Comparison of ENCODE assay signal across 22 cellular contexts in the genomic region with DNA sequence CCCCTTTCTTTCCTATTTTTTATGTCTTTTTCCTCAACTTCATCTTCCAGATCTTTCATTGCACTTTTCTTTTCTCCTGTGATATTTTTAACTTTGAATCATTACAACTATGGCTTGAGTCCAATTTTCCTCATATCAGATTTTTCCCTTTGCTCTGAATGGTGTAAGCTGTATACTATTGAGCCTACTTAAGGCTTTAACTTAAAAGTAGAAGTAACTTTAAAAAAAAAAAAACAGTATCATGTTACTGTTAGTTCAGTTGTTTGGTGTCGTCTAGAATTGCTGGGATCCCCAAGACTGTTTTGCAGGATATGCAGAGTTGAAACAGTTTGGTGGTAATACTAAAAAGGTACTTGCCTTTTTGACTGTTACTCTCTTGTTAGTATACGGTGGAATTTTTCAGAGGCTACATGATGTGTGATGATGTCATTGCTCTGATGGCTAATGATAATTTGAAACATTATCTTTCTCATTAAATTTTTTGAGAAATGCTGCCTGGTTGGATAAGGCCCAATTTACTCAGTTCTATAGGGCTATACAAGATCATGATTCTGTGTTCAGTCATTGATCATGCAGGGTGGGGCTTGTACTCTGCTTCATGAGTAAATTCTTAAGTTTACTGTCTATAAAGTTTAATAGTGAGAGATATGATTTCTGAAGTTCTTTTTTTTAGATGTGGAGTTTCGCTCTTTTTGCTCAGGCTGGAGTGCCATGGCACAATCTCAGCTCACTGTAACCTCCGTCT. TPM values are rescaled to one million over a fixed set of nuclear protein-coding genes. Genes with fewer than 3 reads are reported as not detected.
DNase-seq lines count a peak whose midpoint lies in the region; ATAC-seq, FAIRE-seq and TF ChIP-seq lines count a peak whose summit lies in the region.
"Had no signal": no experiment of that assay in that cellular context is flagged by ENCODE, and none has a peak within 500 bp of the region (broad histone marks: within the 10 kb centered on the region; RNA-seq: fewer than 3 reads in every experiment).

No MANE protein-coding gene starts in this region.

- peak overlapping the region; percentile 34 for H3K27ac ChIP-seq in left ventricle myocardium inferior (replicated peaks)
- no peak overlapping the region for H3K27ac ChIP-seq in right cardiac atrium (ENCODE audit: low read length)
- H3K27ac ChIP-seq in GM12878 (ENCODE audit: control insufficient read depth, insufficient read depth): no peak overlapping the region
- H3K27ac ChIP-seq in foreskin keratinocyte: no peak overlapping the region
- no peak overlapping the region for H3K27ac ChIP-seq in GM23338 (ENCODE audit: low read depth)
- H3K27ac ChIP-seq: VCaP had no signal

- H3K36me3 ChIP-seq in left ventricle myocardium inferior (peaks cover 25% of the 10 kb centered on the region), GM12878 (ENCODE audit: control insufficient read depth in 2 of 2, insufficient read depth in 2 of 2, low read length in 1 of 2) (peaks cover 0 to 14% of the 10 kb centered on the region in 2 experiments; a peak in 2 of 4 replicates), GM23338 (ENCODE audit: insufficient read depth) (peaks cover 5% of the 10 kb centered on the region; the same call in 1 of the 2 replicates)

- no peak for TF ChIP-seq POLR2A in GM12878 (IDR thresholded peaks at IDR 0.05; ENCODE audit: low read depth, low read length)

- H3K4me3 Mint-ChIP-seq in stimulated activated effector memory CD8-positive, alpha-beta T cell treated with anti-CD3 and anti-CD28 coated beads, Interleukin-12 subunit alpha, Interleukin-12 subunit beta, amount 100 ng/mL, for 72 hours: no peak overlapping the region
- no peak overlapping the region for H3K4me3 Mint-ChIP-seq in GM23338
- H3K4me3 Mint-ChIP-seq: activated naive CD4-positive, alpha-beta T cell treated with anti-CD3 and anti-CD28 coated beads for 36 hours; stimulated activated memory B cell treated with anti-CD40 and anti-IgM and Interleukin-4, amounts not matched to agents 10 μg/mL and 1 μg/mL and 100 μg/mL, for 72 hours; T-cell had no signal

- no peaks in the 10 kb centered on the region for H4K20me1 ChIP-seq in GM12878 (ENCODE audit: control insufficient read depth, insufficient read depth)
- H4K20me1 ChIP-seq in GM23338 (replicated peaks; ENCODE audit: insufficient read depth): peaks cover 25% of the 10 kb centered on the region

- H2AFZ ChIP-seq in GM12878 (ENCODE audit: control insufficient read depth, low read depth, low read length): no peak overlapping the region
- H2AFZ ChIP-seq in GM23338: no peak overlapping the region

- in situ Hi-C loops in GM12878 (cut with MboI): no loop called here

- SMC1A ChIA-PET in GM12878 (lab: Charles Lee; ENCODE audit: uncharacterized antibody, unreplicated experiment): no interaction called here

- FAIRE-seq in GM12878 (lab: Jason Lieb, UNC): no peak
- FAIRE-seq: bronchial epithelial cell had no signal

- H3K9me2 ChIP-seq in GM23338 (ENCODE audit: insufficient read depth): no peaks in the 10 kb centered on the region

- no peaks in the 10 kb centered on the region for H3K9me3 ChIP-seq in left ventricle myocardium inferior (replicated peaks)
- H3K9me3 ChIP-seq in right cardiac atrium (ENCODE audit: control insufficient read depth, low read length): no peaks in the 10 kb centered on the region
- no peaks in the 10 kb centered on the region for H3K9me3 ChIP-seq in GM12878 (replicated peaks; ENCODE audit: control insufficient read depth, insufficient read depth, low read length)
- H3K9me3 ChIP-seq: Caco-2, gastroesophageal sphincter, tibial artery had no signal

- no peaks in the 10 kb centered on the region for H3F3A ChIP-seq in GM23338 (replicated peaks; ENCODE audit: low read depth)

- H3K4me3 ChIP-seq in left ventricle myocardium inferior: no peak overlapping the region
- no peak overlapping the region for H3K4me3 ChIP-seq in right cardiac atrium (ENCODE audit: low read length)
- no peak overlapping the region for H3K4me3 ChIP-seq in GM12878
- no peak overlapping the region for H3K4me3 ChIP-seq in GM23338
- H3K4me3 ChIP-seq: gastroesophageal sphincter, tibial artery had no signal

- H3K79me2 ChIP-seq in GM12878 (ENCODE audit: control insufficient read depth, insufficient read depth, low read length) (peaks cover 47% of the 10 kb centered on the region), GM23338 (replicated peaks; ENCODE audit: insufficient read depth) (peaks cover 100% of the 10 kb centered on the region)

- H3K27me3 ChIP-seq in left ventricle myocardium inferior (ENCODE audit: low read depth) (no peaks in the 10 kb centered on the region), right cardiac atrium (ENCODE audit: control insufficient read depth, insufficient read depth) (no peaks in the 10 kb centered on the region), GM12878 (replicated peaks in 1 of 2; ENCODE audit: control insufficient read depth in 2 of 2, insufficient read depth in 2 of 2, low read length in 1 of 2) (no peaks in the 10 kb centered on the region), foreskin keratinocyte (no peaks in the 10 kb centered on the region), GM23338 (ENCODE audit: insufficient read depth) (no peaks in the 10 kb centered on the region)
- H3K27me3 ChIP-seq: gastroesophageal sphincter, tibial artery had no signal

- no peak for DNase-seq in left ventricle myocardium inferior
- DNase-seq in right cardiac atrium: no peak
- no peak for DNase-seq in GM12878 (ENCODE audit: low read depth, low spot score)
- no peak for DNase-seq in foreskin keratinocyte
- no peak for DNase-seq in stimulated activated effector memory CD8-positive, alpha-beta T cell treated with anti-CD3 and anti-CD28 coated beads, Interleukin-12 subunit alpha, Interleukin-12 subunit beta, amount 100 ng/mL, for 72 hours (ENCODE audit: low spot score in 2 of 2)
- DNase-seq in GM23338 (ENCODE audit: low spot score): no peak
- DNase-seq: activated naive CD4-positive, alpha-beta T cell treated with anti-CD3 and anti-CD28 coated beads for 36 hours; Caco-2; effector memory CD4-positive, alpha-beta T cell; left ventricle myocardium superior; NCI-H2029; NCI-H510A treated with DMSO at 0.1 percent for 48 hours; posterior cingulate gyrus; T-cell; tibial artery had no signal

- no peak overlapping the region for H3K4me2 ChIP-seq in GM12878 (ENCODE audit: control insufficient read depth, insufficient read depth)
- H3K4me2 ChIP-seq in GM23338: no peak overlapping the region

- peak overlapping the region; percentile 6 for H3K27ac Mint-ChIP-seq in stimulated activated effector memory CD8-positive, alpha-beta T cell treated with anti-CD3 and anti-CD28 coated beads, Interleukin-12 subunit alpha, Interleukin-12 subunit beta, amount 100 ng/mL, for 72 hours
- no peak overlapping the region for H3K27ac Mint-ChIP-seq in GM23338
- H3K27ac Mint-ChIP-seq: activated naive CD4-positive, alpha-beta T cell treated with anti-CD3 and anti-CD28 coated beads for 36 hours; stimulated activated memory B cell treated with anti-CD40 and anti-IgM and Interleukin-4, amounts not matched to agents 10 μg/mL and 1 μg/mL and 100 μg/mL, for 72 hours; T-cell had no signal

- no peaks in the 10 kb centered on the region for H3K9me3 Mint-ChIP-seq in stimulated activated effector memory CD8-positive, alpha-beta T cell treated with anti-CD3 and anti-CD28 coated beads, Interleukin-12 subunit alpha, Interleukin-12 subunit beta, amount 100 ng/mL, for 72 hours
- H3K9me3 Mint-ChIP-seq in GM23338: no peaks in the 10 kb centered on the region
- H3K9me3 Mint-ChIP-seq: activated naive CD4-positive, alpha-beta T cell treated with anti-CD3 and anti-CD28 coated beads for 36 hours; stimulated activated memory B cell treated with anti-CD40 and anti-IgM and Interleukin-4, amounts not matched to agents 10 μg/mL and 1 μg/mL and 100 μg/mL, for 72 hours; T-cell had no signal

- TF ChIP-seq RAD21 in GM12878 (IDR thresholded peaks at IDR 0.05; ENCODE audit: insufficient read depth, low read depth, low read length): no peak

- H3K9ac ChIP-seq in GM12878 (ENCODE audit: control insufficient read depth, insufficient read depth, low read length): no peak overlapping the region

- no TSS peak for BruUV-seq in GM12878 (replicated peaks; lab: Mats Ljungman, UMichigan)

- POLR2A ChIA-PET in GM12878 (lab: Charles Lee): no interaction called here

- no peak for TF ChIP-seq EP300 in GM12878 (IDR thresholded peaks at IDR 0.05; ENCODE audit: borderline replicate concordance in 1 of 2, control insufficient read depth in 1 of 2, low read depth in 2 of 2, low read length in 2 of 2)

- ATAC-seq in right cardiac atrium (no peak), GM12878 (no peak; the same call in 2 of the 3 replicates), foreskin keratinocyte (peak; percentile 16), GM18502 (IDR thresholded peaks at IDR 0.05; ENCODE audit: poor library complexity, unreplicated experiment) (no peak), GM18861 (IDR thresholded peaks at IDR 0.05; ENCODE audit: unreplicated experiment) (no peak), GM23338 (no peak)
- no peak for ATAC-seq in stimulated activated effector memory CD8-positive, alpha-beta T cell treated with anti-CD3 and anti-CD28 coated beads, Interleukin-12 subunit alpha, Interleukin-12 subunit beta, amount 100 ng/mL, for 72 hours
- ATAC-seq: gastroesophageal sphincter; left ventricle myocardium superior; Right ventricle myocardium inferior; stimulated activated memory B cell treated with anti-CD40 and anti-IgM and Interleukin-4, amounts not matched to agents 10 μg/mL and 1 μg/mL and 100 μg/mL, for 72 hours; T-cell had no signal

- intact Hi-C loops in left ventricle myocardium inferior (cut with micrococcal nuclease): no loop called here
- intact Hi-C loops in right cardiac atrium (cut with DNase I): no loop called here
- intact Hi-C loops in GM12878 (cut with micrococcal nuclease; ENCODE audit: unreplicated experiment): no loop called here

- TF ChIP-seq CTCF in left ventricle myocardium inferior (IDR thresholded peaks at IDR 0.05; ENCODE audit: borderline replicate concordance): no peak
- no peak for TF ChIP-seq CTCF in GM12878 (IDR thresholded peaks at IDR 0.05 in 2 of 3, conservative IDR thresholded peaks at IDR 0.05 in 1 of 3; ENCODE audit: control insufficient read depth in 2 of 3, extremely low read depth in 1 of 3, insufficient read depth in 1 of 3, low read depth in 3 of 3, low read length in 3 of 3)
- TF ChIP-seq CTCF in foreskin keratinocyte (conservative IDR thresholded peaks at IDR 0.05): no peak
- no peak for TF ChIP-seq CTCF in GM23338 (conservative IDR thresholded peaks at IDR 0.05; ENCODE audit: low read depth in 2 of 2)

- CTCF ChIA-PET in GM12878 (lab: Yijun Ruan, JAX): no interaction called here

- H3K4me1 ChIP-seq in left ventricle myocardium inferior: peaks cover 54% of the 10 kb centered on the region
- H3K4me1 ChIP-seq in right cardiac atrium (ENCODE audit: control insufficient read depth, insufficient read depth, low read length): peaks cover 3% of the 10 kb centered on the region
- no peaks in the 10 kb centered on the region; the same call in 1 of the 2 replicates for H3K4me1 ChIP-seq in GM12878 (ENCODE audit: control insufficient read depth, insufficient read depth, low read length)
- H3K4me1 ChIP-seq in foreskin keratinocyte: no peaks in the 10 kb centered on the region
- no peaks in the 10 kb centered on the region; the same call in 1 of the 2 replicates for H3K4me1 ChIP-seq in GM23338 (ENCODE audit: insufficient read depth)
- H3K4me1 ChIP-seq: Caco-2 had no signal

- peaks cover 53% of the 10 kb centered on the region for H3K36me3 Mint-ChIP-seq in stimulated activated effector memory CD8-positive, alpha-beta T cell treated with anti-CD3 and anti-CD28 coated beads, Interleukin-12 subunit alpha, Interleukin-12 subunit beta, amount 100 ng/mL, for 72 hours
- peaks cover 62% of the 10 kb centered on the region for H3K36me3 Mint-ChIP-seq in GM23338 (ENCODE audit: low read depth)

- peaks cover 15% of the 10 kb centered on the region for H3K4me1 Mint-ChIP-seq in stimulated activated effector memory CD8-positive, alpha-beta T cell treated with anti-CD3 and anti-CD28 coated beads, Interleukin-12 subunit alpha, Interleukin-12 subunit beta, amount 100 ng/mL, for 72 hours
- peaks cover 3% of the 10 kb centered on the region; the same call in 1 of the 3 replicates for H3K4me1 Mint-ChIP-seq in GM23338

- WGBS in right cardiac atrium: 65% methylated on average over 4 of the region's 4 CpGs
- 72% methylated on average over 4 of the region's 4 CpGs for WGBS in GM12878 (ENCODE audit: insufficient coverage, insufficient replicate concordance, low lambda C conversion rate, missing lambda C conversion rate)

- RAD21 ChIA-PET in GM12878 (lab: Charles Lee; ENCODE audit: unreplicated experiment): interaction anchor here (0.7 kb wide), 1 partner anchor 25 kb away, joined by 3 read pairs; no protein-coding TSS in a partner anchor

- peaks cover 1% of the 10 kb centered on the region for H3K27me3 Mint-ChIP-seq in GM23338 (ENCODE audit: insufficient read depth, low read depth, poor library complexity)
- H3K27me3 Mint-ChIP-seq: stimulated activated memory B cell treated with anti-CD40 and anti-IgM and Interleukin-4, amounts not matched to agents 10 μg/mL and 1 μg/mL and 100 μg/mL, for 72 hours; T-cell had no signal

RNA-seq across cellular contexts. Expression of a gene that starts 8.8 kb away (rescaled TPM):
- total RNA-seq in left ventricle myocardium inferior (17.9 TPM), right cardiac atrium (10 to 100 TPM; 16.5 to 17.7 (median 17.3) TPM), GM12878 (2014; rRNA removed) (15.5 and 18.7 TPM in 2 replicates), GM12878 (2014; rRNA removed; fragmentation: Illumina TruSeq; extraction: Trizol) (28.1 TPM in 2 replicates), GM12878 (2021) (24.4 and 25.7 TPM in 2 replicates), foreskin keratinocyte (22.4 and 24.5 TPM in 2 replicates)
- polyA plus RNA-seq in right cardiac atrium (7.9 TPM), GM12878 (2011; rRNA removed) (38.0 and 48.2 TPM in 2 replicates), GM12878 (2014; fragmentation: Illumina TruSeq; extraction: Trizol) (30.7 and 37.4 TPM in 2 replicates), GM12878 (2014; fragmentation: Nextera tagmentation; extraction: Ambion mirVana) (10 to 100 TPM; 18.9 to 23.4 TPM), GM12878 (2014; rRNA removed) (16.9 and 17.3 TPM in 2 replicates), GM12878 (2016; fragmentation: Nextera tagmentation; extraction: Ambion mirVana) (10 to 100 TPM; 30.5 to 37.1 TPM), foreskin keratinocyte (9.0 and 11.3 TPM in 2 replicates), GM23338 (2016; fragmentation: Nextera tagmentation; extraction: Ambion mirVana) (24.4 and 29.2 TPM in 2 replicates)
- total RNA-seq in GM12878 (2013; cell fraction: nucleolus; rRNA removed): 43.9 and 50.7 TPM in 2 replicates
- 10.0 TPM for polyA plus RNA-seq in GM12878 (2011; ENCODE audit: low read depth)
- polyA plus RNA-seq in GM12878 (2011; cell fraction: cytosol; rRNA removed): 15.2 and 15.8 TPM in 2 replicates
- 25.9 and 26.3 TPM in 2 replicates for polyA plus RNA-seq in GM12878 (2011; cell fraction: nucleus; rRNA removed)
- 16.2 and 18.0 TPM in 2 replicates for polyA plus RNA-seq in GM12878 (2012)
- 16.2 and 24.1 TPM in 2 replicates for polyA minus RNA-seq in GM12878 (2011; rRNA and poly(A)+ RNA removed)
- polyA minus RNA-seq in GM12878 (2011; cell fraction: cytosol; rRNA and poly(A)+ RNA removed): 7.1 and 7.2 TPM in 2 replicates
- polyA minus RNA-seq in GM12878 (2011; cell fraction: nucleus; rRNA and poly(A)+ RNA removed): 10.4 and 14.0 TPM in 2 replicates
- 25.8 and 31.6 TPM in 2 replicates for total RNA-seq in GM23338 (2014; rRNA removed; shearing (Covaris generic))
